21 cellular contexts compared by ENCODE assay signal in the genomic region with DNA sequence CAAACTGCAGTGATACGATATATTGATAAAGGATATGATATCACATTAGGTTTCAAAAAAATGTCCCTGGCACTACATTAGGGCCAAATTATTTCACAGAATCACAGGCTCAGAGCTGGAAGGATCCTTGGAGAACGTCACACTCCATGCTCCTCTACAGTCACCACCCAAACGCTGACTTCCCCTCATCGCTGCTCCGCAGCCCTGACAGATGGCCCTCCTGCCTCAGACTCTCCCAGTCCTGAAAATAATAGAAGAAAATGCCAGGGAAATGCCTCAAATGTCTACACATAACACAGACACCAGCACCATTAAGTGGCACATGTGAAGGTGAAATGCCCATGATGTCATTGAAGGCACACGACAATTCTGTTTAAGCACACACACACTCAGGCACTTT.
"Had no signal": no experiment of that assay in that cellular context is flagged by ENCODE, and none has a peak within 500 bp of the region (broad histone marks: within the 10 kb centered on the region; RNA-seq: fewer than 3 reads in every experiment).

No MANE protein-coding gene starts in this region.

- H3K27me3 Mint-ChIP-seq: T-helper 17 cell had no signal

- H3K36me3 Mint-ChIP-seq: activated CD4-positive, alpha-beta memory T cell treated with anti-CD3 and anti-CD28 coated beads for 36 hours; activated naive CD8-positive, alpha-beta T cell treated with anti-CD3 and anti-CD28 coated beads for 36 hours; naive thymus-derived CD4-positive, alpha-beta T cell had no signal

- H3K9me3 ChIP-seq: breast epithelium, left lung, tibial artery had no signal

- H3K4me1 Mint-ChIP-seq: activated naive CD8-positive, alpha-beta T cell treated with anti-CD3 and anti-CD28 coated beads for 36 hours; naive thymus-derived CD4-positive, alpha-beta T cell; stimulated activated naive CD8-positive, alpha-beta T cell treated with anti-CD3 and anti-CD28 coated beads, Interleukin-15, amount 100 ng/mL, for 72 hours had no signal

- H3K4me3 Mint-ChIP-seq: activated CD4-positive, alpha-beta memory T cell treated with anti-CD3 and anti-CD28 coated beads for 36 hours; activated naive CD8-positive, alpha-beta T cell treated with anti-CD3 and anti-CD28 coated beads for 36 hours; dendritic cell treated with granulocyte-macrophage colony-stimulating factor and Interleukin-4, amounts not matched to agents 40 ng/mL and 50 ng/mL, for 4 days; naive thymus-derived CD4-positive, alpha-beta T cell; stimulated activated naive CD8-positive, alpha-beta T cell treated with anti-CD3 and anti-CD28 coated beads, Interleukin-15, amount 100 ng/mL, for 72 hours; T-helper 17 cell had no signal

- H3K27me3 ChIP-seq: breast epithelium, left lung, tibial artery had no signal

- H3K4me3 ChIP-seq: breast epithelium, left lung, lung, tibial artery had no signal

- H3K36me3 ChIP-seq: breast epithelium, left lung, tibial artery had no signal

- H3K27ac ChIP-seq: breast epithelium, left lung, tibial artery had no signal

- H3K9me3 Mint-ChIP-seq: activated CD4-positive, alpha-beta memory T cell treated with anti-CD3 and anti-CD28 coated beads for 36 hours; activated naive CD8-positive, alpha-beta T cell treated with anti-CD3 and anti-CD28 coated beads for 36 hours; dendritic cell treated with granulocyte-macrophage colony-stimulating factor and Interleukin-4, amounts not matched to agents 40 ng/mL and 50 ng/mL, for 4 days; stimulated activated naive CD8-positive, alpha-beta T cell treated with anti-CD3 and anti-CD28 coated beads, Interleukin-15, amount 100 ng/mL, for 72 hours had no signal

- DNase-seq: activated CD4-positive, alpha-beta memory T cell treated with anti-CD3 and anti-CD28 coated beads for 36 hours; activated CD4-positive, alpha-beta T cell treated with anti-CD3 and anti-CD28 coated beads for 4 hours; activated CD4-positive, CD25-positive, alpha-beta regulatory T cell; activated naive CD4-positive, alpha-beta T cell treated with Interleukin-2 at 50 U/mL for 16 hours; activated naive CD8-positive, alpha-beta T cell treated with anti-CD3 and anti-CD28 coated beads for 36 hours; activated T-cell treated with anti-CD3 and anti-CD28 coated beads, Interleukin-2, amount 50 U/mL, for 48 hours; effector CD8-positive, alpha-beta T cell; foreskin melanocyte; hippocampal formation; kidney glomerular epithelial cell; left lung; naive thymus-derived CD4-positive, alpha-beta T cell; stimulated activated CD4-positive, alpha-beta T cell treated with anti-CD3 and anti-CD28 coated beads, Interleukin-12 subunit alpha, Interleukin-12 subunit beta, amount 100 ng/mL, for 4 hours; stimulated activated CD4-positive, alpha-beta T cell treated with anti-CD3 and anti-CD28 coated beads, Interleukin-4, amount 100 ng/mL, for 4 hours; stimulated activated naive CD8-positive, alpha-beta T cell treated with anti-CD3 and anti-CD28 coated beads, Interleukin-15, amount 100 ng/mL, for 72 hours; T-helper 17 cell; tibial artery had no signal

- H3K27ac Mint-ChIP-seq: activated CD4-positive, alpha-beta memory T cell treated with anti-CD3 and anti-CD28 coated beads for 36 hours; activated naive CD8-positive, alpha-beta T cell treated with anti-CD3 and anti-CD28 coated beads for 36 hours; dendritic cell treated with granulocyte-macrophage colony-stimulating factor and Interleukin-4, amounts not matched to agents 40 ng/mL and 50 ng/mL, for 4 days; naive thymus-derived CD4-positive, alpha-beta T cell; progenitor cell of endocrine pancreas; T-helper 17 cell had no signal
